ENCODE assay signal across 13 cellular contexts in genomic region chr3:65027335-65027734, GRCh38.
DNase-seq lines count a peak whose midpoint lies in the region; TF ChIP-seq lines count a peak whose summit lies in the region.
"Had no signal": no experiment of that assay in that cellular context is flagged by ENCODE, and none has a peak within 500 bp of the region (broad histone marks: within the 10 kb centered on the region; RNA-seq: fewer than 3 reads in every experiment).

No MANE protein-coding gene starts in this region.

- H3K9ac ChIP-seq in HUES64 (ENCODE audit: low read depth, low read length) = 0 out of 2 replicates have a peak overlapping the region, but pooled peaks have one; percentile 35
- H3K9ac ChIP-seq in endodermal cell (ENCODE audit: extremely low read depth, low read length, poor library complexity, severe bottlenecking) = no peak overlapping the region

- no peak overlapping the region for H3K4me3 Mint-ChIP-seq in endodermal cell
- H3K4me3 Mint-ChIP-seq in nephron progenitor cell = no peak overlapping the region
- H3K4me3 Mint-ChIP-seq: B cell; CD4-positive, alpha-beta T cell had no signal

- H3K9me3 Mint-ChIP-seq in endodermal cell (no peaks in the 10 kb centered on the region), nephron progenitor cell (no peaks in the 10 kb centered on the region)

- 79% methylated on average over 8 of the region's 8 CpGs for WGBS in HUES64
- 89 to 90% methylated on average over 5 to 8 of the region's 8 CpGs for WGBS in endodermal cell (ENCODE audit: insufficient coverage in 1 of 2, insufficient read length in 1 of 2), 2 experiments

- H3K4me1 ChIP-seq in HUES64 (ENCODE audit: insufficient read depth, low read length) (peaks cover 21% of the 10 kb centered on the region), endodermal cell (ENCODE audit: control insufficient read depth, insufficient read depth, low read length) (no peaks in the 10 kb centered on the region)

- no peak for DNase-seq in endodermal cell
- DNase-seq in nephron progenitor cell = no peak
- no peak for DNase-seq in NOMO-1 treated with DMSO at 0.1 percent for 48 hours (lab: John Stamatoyannopoulos, UW; ENCODE audit: unreplicated experiment)
- no peak for DNase-seq in stimulated activated CD4-positive, alpha-beta T cell treated with anti-CD3 and anti-CD28 coated beads, Interleukin-12 subunit alpha, Interleukin-12 subunit beta, amount 100 ng/mL, for 4 hours
- no peak for DNase-seq in amygdala (lab: John Stamatoyannopoulos, UW)
- DNase-seq in NCI-H748 (lab: John Stamatoyannopoulos, UW; ENCODE audit: unreplicated experiment) = no peak
- DNase-seq: C1 segment of cervical spinal cord; CD4-positive, alpha-beta T cell; DMS79; H7 had no signal

- no peak for TF ChIP-seq CTCF in endodermal cell (conservative IDR thresholded peaks at IDR 0.05)
- no peak for TF ChIP-seq CTCF in nephron progenitor cell (IDR thresholded peaks at IDR 0.05)

- no peak overlapping the region for H3K4me3 ChIP-seq in HUES64 (ENCODE audit: low read length)
- no peak overlapping the region for H3K4me3 ChIP-seq in endodermal cell (ENCODE audit: low read length)
- H3K4me3 ChIP-seq: GM12878 had no signal

- peaks cover 8% of the 10 kb centered on the region for H3K4me1 Mint-ChIP-seq in endodermal cell
- H3K4me1 Mint-ChIP-seq in nephron progenitor cell = peaks cover 32% of the 10 kb centered on the region
- H3K4me1 Mint-ChIP-seq: B cell had no signal

- no peaks in the 10 kb centered on the region for H3K27me3 ChIP-seq in HUES64 (ENCODE audit: insufficient read depth, low read length)
- H3K27me3 ChIP-seq in endodermal cell (ENCODE audit: control insufficient read depth, insufficient read depth, low read length, poor library complexity, severe bottlenecking) = no peaks in the 10 kb centered on the region

- no peaks in the 10 kb centered on the region for H3K36me3 Mint-ChIP-seq in endodermal cell (ENCODE audit: low read depth)
- H3K36me3 Mint-ChIP-seq in nephron progenitor cell (ENCODE audit: low read depth) = no peaks in the 10 kb centered on the region

- H3K9me3 ChIP-seq in HUES64 (ENCODE audit: insufficient read depth, low read depth, low read length) (no peaks in the 10 kb centered on the region), endodermal cell (ENCODE audit: control insufficient read depth, low read length) (no peaks in the 10 kb centered on the region)

- H3K27ac ChIP-seq in HUES64 (ENCODE audit: low read depth, low read length) (peak overlapping the region; percentile 81; the same call in 1 of the 2 replicates), endodermal cell (ENCODE audit: low read depth, low read length) (no peak overlapping the region)

- H3K27me3 Mint-ChIP-seq in endodermal cell (ENCODE audit: insufficient read depth) = no peaks in the 10 kb centered on the region
- H3K27me3 Mint-ChIP-seq in nephron progenitor cell (ENCODE audit: low read depth, poor library complexity) = peaks cover 7% of the 10 kb centered on the region
- H3K27me3 Mint-ChIP-seq: B cell; CD4-positive, alpha-beta T cell had no signal

- H3K27ac Mint-ChIP-seq in endodermal cell (peak overlapping the region; percentile 36), nephron progenitor cell (peak overlapping the region; percentile 70)
- H3K27ac Mint-ChIP-seq: B cell; CD4-positive, alpha-beta T cell had no signal

- no peaks in the 10 kb centered on the region for H3K36me3 ChIP-seq in HUES64 (ENCODE audit: insufficient read depth, low read length)
- no peaks in the 10 kb centered on the region for H3K36me3 ChIP-seq in endodermal cell (ENCODE audit: control insufficient read depth, insufficient read depth, low read length)
